In genomic region chr19:8811315-8812172, GRCh38 we compare ENCODE assay signal across 22 cellular contexts. TPM values are rescaled to one million over a fixed set of nuclear protein-coding genes. Genes with fewer than 3 reads are reported as not detected.
DNase-seq lines count a peak whose midpoint lies in the region; ATAC-seq and TF ChIP-seq lines count a peak whose summit lies in the region.
"Had no signal": no experiment of that assay in that cellular context is flagged by ENCODE, and none has a peak within 500 bp of the region (broad histone marks: within the 10 kb centered on the region; RNA-seq: fewer than 3 reads in every experiment).

No MANE protein-coding gene starts in this region.

- H4K20me1 ChIP-seq in mammary epithelial cell (ENCODE audit: insufficient read depth, low read length) (no peaks in the 10 kb centered on the region), H9 (ENCODE audit: control insufficient read depth, insufficient read depth, insufficient read length) (no peaks in the 10 kb centered on the region)

- peaks cover 56% of the 10 kb centered on the region for H3K9me3 ChIP-seq in mammary epithelial cell (replicated peaks; ENCODE audit: insufficient read depth, low read length)
- H3K9me3 ChIP-seq in mesenchymal stem cell (ENCODE audit: control insufficient read depth, low read length): peaks cover 99% of the 10 kb centered on the region
- H3K9me3 ChIP-seq in H9 (ENCODE audit: control insufficient read depth, low read depth, low read length): peaks cover 90% of the 10 kb centered on the region
- H3K9me3 ChIP-seq: testis had no signal

- H3K79me1 ChIP-seq in mesenchymal stem cell (replicated peaks; ENCODE audit: low read length, poor library complexity, severe bottlenecking): peaks cover 7% of the 10 kb centered on the region
- H3K79me1 ChIP-seq in H9 (ENCODE audit: insufficient read depth, low read depth, low read length, poor library complexity, severe bottlenecking): no peaks in the 10 kb centered on the region

- ATAC-seq in activated T-cell treated with anti-CD3 and anti-CD28 coated beads, Interleukin-2, amount 50 U/mL, for 72 hours (replicated peaks in 1 of 2): no peak
- ATAC-seq in stimulated activated naive CD8-positive, alpha-beta T cell treated with anti-CD3 and anti-CD28 coated beads, Interleukin-15, Interleukin-2, amounts not matched to agents 100 U/mL and 50 U/mL, for 24 hours: no peak

- H3K9ac ChIP-seq in mammary epithelial cell (ENCODE audit: insufficient read depth, low read length): no peak overlapping the region
- no peak overlapping the region for H3K9ac ChIP-seq in mesenchymal stem cell (ENCODE audit: low read length)
- H3K9ac ChIP-seq in H9 (ENCODE audit: extremely low read depth, insufficient read length, low read length): no peak overlapping the region

- no peak overlapping the region for H3K27ac ChIP-seq in mammary epithelial cell (ENCODE audit: insufficient read depth, low read depth, low read length)
- H3K27ac ChIP-seq in mesenchymal stem cell (ENCODE audit: low read length, poor library complexity, severe bottlenecking): no peak overlapping the region
- no peak overlapping the region for H3K27ac ChIP-seq in H9 (ENCODE audit: insufficient read length, low read depth, low read length)
- H3K27ac ChIP-seq: cardiac muscle cell, neutrophil, sigmoid colon, testis had no signal

- H3K56ac ChIP-seq in H9 (ENCODE audit: insufficient read length, low read depth, low read length): no peak overlapping the region

- H4K91ac ChIP-seq in mesenchymal stem cell (ENCODE audit: low read length): no peak overlapping the region
- no peak overlapping the region for H4K91ac ChIP-seq in H9 (ENCODE audit: insufficient read length, low read depth, low read length)

- DNase-seq in Caki2 (ENCODE audit: low read depth) (peak; percentile 35), mammary epithelial cell (peak; percentile 3), mesenchymal stem cell (peak; percentile 15), GM20000 (ENCODE audit: low spot score) (no peak), H9 (no peak)
- DNase-seq in activated T-cell treated with anti-CD3 and anti-CD28 coated beads, Interleukin-2, amount 50 U/mL, for 72 hours: no peak
- DNase-seq in stimulated activated naive CD8-positive, alpha-beta T cell treated with anti-CD3 and anti-CD28 coated beads, Interleukin-15, Interleukin-2, amounts not matched to agents 100 U/mL and 50 U/mL, for 24 hours: no peak
- DNase-seq: activated CD4-positive, alpha-beta T cell treated with anti-CD3 and anti-CD28 coated beads for 4 hours; activated CD8-positive, alpha-beta memory T cell treated with anti-CD3 and anti-CD28 coated beads, Interleukin-2, amount 50 U/mL, for 48 hours; activated naive CD4-positive, alpha-beta T cell treated with anti-CD3 and anti-CD28 coated beads, Interleukin-2, amount 10 ng/mL, durations not matched to agents 7 days and 5 days; DMS79 treated with DMSO at 0.1 percent for 48 hours; effector CD8-positive, alpha-beta T cell; NK-92 treated with Interleukin-12 subunit alpha and Interleukin-12 subunit beta, amount 100 ng/mL, for 24 hours; SHP77 treated with DMSO at 0.1 percent for 48 hours; sigmoid colon; testis had no signal

- peaks cover 64 to 88% of the 10 kb centered on the region in 2 donors for H3K36me3 Mint-ChIP-seq in activated T-cell treated with anti-CD3 and anti-CD28 coated beads, Interleukin-2, amount 50 U/mL, for 72 hours (ENCODE audit: insufficient read depth in 2 of 2)
- peaks cover 90 to 97% (median 96%) of the 10 kb centered on the region in 3 experiments for H3K36me3 Mint-ChIP-seq in H9 (ENCODE audit: insufficient read depth in 1 of 3, low read depth in 3 of 3)

- H3K4ac ChIP-seq in mesenchymal stem cell (ENCODE audit: low read depth in 1 of 2, low read length in 2 of 2): no peak overlapping the region
- H3K4ac ChIP-seq in H9 (ENCODE audit: low read depth, low read length): no peak overlapping the region

- CTCF ChIA-PET in mammary epithelial cell (lab: Charles Lee; ENCODE audit: low non-redundant PET): no interaction called here

- H2BK12ac ChIP-seq in mesenchymal stem cell (ENCODE audit: low read length in 2 of 2): no peak overlapping the region
- no peak overlapping the region for H2BK12ac ChIP-seq in H9 (ENCODE audit: insufficient read length, low read depth, low read length)

- no peaks in the 10 kb centered on the region for H3K4me1 ChIP-seq in mammary epithelial cell (ENCODE audit: insufficient read depth, low read length)
- H3K4me1 ChIP-seq in mesenchymal stem cell (ENCODE audit: control insufficient read depth, insufficient read depth, low read depth, low read length): no peaks in the 10 kb centered on the region
- no peaks in the 10 kb centered on the region for H3K4me1 ChIP-seq in H9 (ENCODE audit: insufficient read depth, low read length)
- H3K4me1 ChIP-seq: sigmoid colon, testis had no signal

- H3K4me2 ChIP-seq in mammary epithelial cell (ENCODE audit: insufficient read depth, low read depth, low read length): no peak overlapping the region
- H3K4me2 ChIP-seq in mesenchymal stem cell (ENCODE audit: low read length, poor library complexity, severe bottlenecking): no peak overlapping the region
- H3K4me2 ChIP-seq in H9 (ENCODE audit: insufficient read depth, insufficient read length, low read length): no peak overlapping the region

- H4K8ac ChIP-seq in mesenchymal stem cell (ENCODE audit: low read length) (no peak overlapping the region), H9 (replicated peaks; ENCODE audit: insufficient read length, low read depth, low read length) (no peak overlapping the region)

- no peaks in the 10 kb centered on the region for H3K4me1 Mint-ChIP-seq in activated T-cell treated with anti-CD3 and anti-CD28 coated beads, Interleukin-2, amount 50 U/mL, for 72 hours (ENCODE audit: low read depth)
- H3K4me1 Mint-ChIP-seq in H9: no peaks in the 10 kb centered on the region
- H3K4me1 Mint-ChIP-seq: activated naive CD4-positive, alpha-beta T cell treated with anti-CD3 and anti-CD28 coated beads, Interleukin-2, amount 10 ng/mL, durations not matched to agents 7 days and 5 days; memory B cell had no signal

- H3K27ac Mint-ChIP-seq in activated T-cell treated with anti-CD3 and anti-CD28 coated beads, Interleukin-2, amount 50 U/mL, for 72 hours: no peak overlapping the region
- no peak overlapping the region for H3K27ac Mint-ChIP-seq in H9
- H3K27ac Mint-ChIP-seq: activated naive CD4-positive, alpha-beta T cell treated with anti-CD3 and anti-CD28 coated beads, Interleukin-2, amount 10 ng/mL, durations not matched to agents 7 days and 5 days; memory B cell had no signal

- H3K23ac ChIP-seq in mesenchymal stem cell (ENCODE audit: low read length in 2 of 2): no peak overlapping the region
- H3K23ac ChIP-seq in H9 (ENCODE audit: insufficient read length, low read depth, low read length): no peak overlapping the region

- no peaks in the 10 kb centered on the region for H3K79me2 ChIP-seq in mammary epithelial cell (ENCODE audit: insufficient read depth, low read length)
- H3K79me2 ChIP-seq in H9 (ENCODE audit: insufficient read depth, low read length): no peaks in the 10 kb centered on the region

- H3K9me3 Mint-ChIP-seq in activated T-cell treated with anti-CD3 and anti-CD28 coated beads, Interleukin-2, amount 50 U/mL, for 72 hours: peaks cover 31 to 38% of the 10 kb centered on the region in 2 donors
- H3K9me3 Mint-ChIP-seq in H9: peaks cover 95 to 100% of the 10 kb centered on the region in 2 experiments

- H2BK20ac ChIP-seq in H9 (ENCODE audit: low read depth, low read length, poor library complexity, severe bottlenecking): no peak overlapping the region

- H2AFZ ChIP-seq in mammary epithelial cell (ENCODE audit: low read depth, low read length): no peak overlapping the region
- no peak overlapping the region for H2AFZ ChIP-seq in mesenchymal stem cell (ENCODE audit: low read depth, low read length)
- no peak overlapping the region for H2AFZ ChIP-seq in H9 (ENCODE audit: low read length)

- H2BK120ac ChIP-seq in mesenchymal stem cell (ENCODE audit: low read depth, low read length): no peak overlapping the region
- no peak overlapping the region for H2BK120ac ChIP-seq in H9 (ENCODE audit: low read depth, low read length, poor library complexity, severe bottlenecking)

- H2AK5ac ChIP-seq in mesenchymal stem cell (ENCODE audit: low read length, severe bottlenecking) (no peak overlapping the region), H9 (ENCODE audit: insufficient read length, low read length) (no peak overlapping the region)

- no peaks in the 10 kb centered on the region for H3K27me3 Mint-ChIP-seq in activated T-cell treated with anti-CD3 and anti-CD28 coated beads, Interleukin-2, amount 50 U/mL, for 72 hours (ENCODE audit: low read depth)
- H3K27me3 Mint-ChIP-seq in H9 (ENCODE audit: low read depth): peaks cover 1% of the 10 kb centered on the region; the same call in 1 of the 2 replicates
- H3K27me3 Mint-ChIP-seq: activated naive CD4-positive, alpha-beta T cell treated with anti-CD3 and anti-CD28 coated beads, Interleukin-2, amount 10 ng/mL, durations not matched to agents 7 days and 5 days; memory B cell had no signal

- dilution Hi-C loops in mammary epithelial cell (cut with HindIII; ENCODE audit: low sequenced_read_pairs): no loop called here

- in situ Hi-C loops in Caki2 (cut with HindIII; ENCODE audit: low pct_unique_long_range_greater_than_20kb, low sequenced_read_pairs) (no loop called here), mammary epithelial cell (cut with MboI; ENCODE audit: low sequenced_read_pairs in 2 of 2) (no loop called here)

- H3K23me2 ChIP-seq in H9 (ENCODE audit: insufficient read length, low read depth, low read length, poor library complexity, severe bottlenecking): no peaks in the 10 kb centered on the region

- H3K27me3 ChIP-seq in mammary epithelial cell (ENCODE audit: insufficient read depth, low read length): no peaks in the 10 kb centered on the region
- no peaks in the 10 kb centered on the region for H3K27me3 ChIP-seq in mesenchymal stem cell (ENCODE audit: control insufficient read depth in 1 of 2, insufficient read depth in 1 of 2, low read length in 2 of 2)
- H3K27me3 ChIP-seq in H9 (ENCODE audit: insufficient read depth, low read length): no peaks in the 10 kb centered on the region
- H3K27me3 ChIP-seq: cardiac muscle cell, neutrophil, sigmoid colon, testis had no signal

- no peak overlapping the region for H2BK15ac ChIP-seq in mesenchymal stem cell (ENCODE audit: low read depth, poor library complexity, severe bottlenecking)
- H2BK15ac ChIP-seq in H9 (ENCODE audit: low read depth, low read length): no peak overlapping the region

- H3K4me3 ChIP-seq in mammary epithelial cell (replicated peaks in 1 of 3; ENCODE audit: insufficient read depth in 1 of 3, low read depth in 2 of 3, low read length in 3 of 3): no peak overlapping the region
- peak overlapping the region in 1 of 2 experiments; percentile 72 for H3K4me3 ChIP-seq in mesenchymal stem cell (ENCODE audit: insufficient read depth in 1 of 2, low read depth in 1 of 2, low read length in 2 of 2)
- H3K4me3 ChIP-seq: cardiac muscle cell, sigmoid colon, testis had no signal

- H3K14ac ChIP-seq in mesenchymal stem cell (ENCODE audit: low read length in 2 of 2) (no peak overlapping the region), H9 (ENCODE audit: insufficient read depth, low read length) (no peak overlapping the region)

- no peak overlapping the region for H4K5ac ChIP-seq in H9 (ENCODE audit: insufficient read length, low read depth, low read length)

- H3T11ph ChIP-seq in H9 (ENCODE audit: low read length): no peak overlapping the region

- BruUV-seq in mammary epithelial cell (replicated peaks; lab: Mats Ljungman, UMichigan): no TSS peak

- H3K36me3 ChIP-seq in mammary epithelial cell (ENCODE audit: insufficient read depth, low read length): no peaks in the 10 kb centered on the region
- peaks cover 50 to 95% of the 10 kb centered on the region in 2 experiments for H3K36me3 ChIP-seq in mesenchymal stem cell (ENCODE audit: control insufficient read depth in 1 of 2, insufficient read depth in 2 of 2, low read depth in 1 of 2, low read length in 2 of 2)
- H3K36me3 ChIP-seq: cardiac muscle cell, neutrophil had no signal

- TF ChIP-seq CTCF in mammary epithelial cell (conservative IDR thresholded peaks at IDR 0.05 in 1 of 2, IDR thresholded peaks at IDR 0.05 in 1 of 2; ENCODE audit: extremely low read depth in 1 of 2, insufficient read depth in 1 of 2, low read depth in 1 of 2, low read length in 2 of 2) (no peak), GM20000 (IDR thresholded peaks at IDR 0.05; ENCODE audit: extremely low read depth, missing control alignments) (no peak), H9 (conservative IDR thresholded peaks at IDR 0.05) (no peak)

- no peak overlapping the region for H3K4me3 Mint-ChIP-seq in activated T-cell treated with anti-CD3 and anti-CD28 coated beads, Interleukin-2, amount 50 U/mL, for 72 hours
- no peak overlapping the region for H3K4me3 Mint-ChIP-seq in H9
- H3K4me3 Mint-ChIP-seq: activated naive CD4-positive, alpha-beta T cell treated with anti-CD3 and anti-CD28 coated beads, Interleukin-2, amount 10 ng/mL, durations not matched to agents 7 days and 5 days; memory B cell had no signal

- no peak for TF ChIP-seq RAD21 in Ishikawa (IDR thresholded peaks at IDR 0.05; ENCODE audit: low read depth)

- H2BK5ac ChIP-seq in mesenchymal stem cell (ENCODE audit: low read depth, low read length, poor library complexity, severe bottlenecking): no peak overlapping the region
- H2BK5ac ChIP-seq in H9 (ENCODE audit: insufficient read length, low read length): no peak overlapping the region

- TF ChIP-seq EP300 in Ishikawa (IDR thresholded peaks at IDR 0.05; ENCODE audit: borderline replicate concordance): no peak

- intact Hi-C loops in mammary epithelial cell (cut with micrococcal nuclease): no loop called here

- H3K18ac ChIP-seq in mesenchymal stem cell (ENCODE audit: low read depth in 1 of 2, low read length in 2 of 2) (no peak overlapping the region), H9 (ENCODE audit: insufficient read length, low read depth, low read length) (no peak overlapping the region)

- WGBS in mammary epithelial cell (ENCODE audit: low coverage, missing lambda C conversion rate): 85% methylated on average over 10 of the region's 10 CpGs
- 97% methylated on average over 8 of the region's 10 CpGs for WGBS in mesenchymal stem cell
- WGBS in H9 (ENCODE audit: extremely low coverage, insufficient read length, low lambda C conversion rate): no CpG with 5 or more reads among the region's 10 CpGs

RNA-seq across cellular contexts. Expression of gene ZNF558, which starts 20.6 kb away (rescaled TPM):
- total RNA-seq in Caki2 (2014; rRNA removed; shearing (Covaris generic); ENCODE audit: low replicate concordance): 9.1 and 21.9 TPM in 2 replicates
- total RNA-seq in mammary epithelial cell: 10 to 100 TPM; 21.2 to 38.3 TPM
- 3.8 TPM for polyA plus RNA-seq in mammary epithelial cell
- 17.3 TPM for polyA minus RNA-seq in mammary epithelial cell
- 7.7 TPM for polyA plus RNA-seq in mesenchymal stem cell (2013, experiment 1 of 2)
- 7.3 TPM for polyA plus RNA-seq in mesenchymal stem cell (2013, experiment 2 of 2)
- 10 to 100 TPM; 52.2 to 53.7 TPM for total RNA-seq in activated T-cell treated with anti-CD3 and anti-CD28 coated beads, Interleukin-2, amount 50 U/mL, for 72 hours
- 30.2 and 30.5 TPM in 2 replicates for total RNA-seq in H9 (2021)
- total RNA-seq: cardiac muscle cell had no signal
- polyA plus RNA-seq: cardiac muscle cell had no signal

RNA-seq across cellular contexts. Expression of gene MBD3L1, which starts 20.6 kb away (rescaled TPM):
- total RNA-seq in Caki2 (2014; rRNA removed; shearing (Covaris generic); ENCODE audit: low replicate concordance): not detected in 2 replicates
- not detected for total RNA-seq in mammary epithelial cell
- not detected for polyA plus RNA-seq in mammary epithelial cell
- polyA minus RNA-seq in mammary epithelial cell: not detected
- polyA plus RNA-seq in mesenchymal stem cell (2013, experiment 1 of 2): not detected
- not detected for polyA plus RNA-seq in mesenchymal stem cell (2013, experiment 2 of 2)
- total RNA-seq in activated T-cell treated with anti-CD3 and anti-CD28 coated beads, Interleukin-2, amount 50 U/mL, for 72 hours: not detected
- total RNA-seq in H9 (2021): not detected in 2 replicates
- total RNA-seq: cardiac muscle cell, frontal cortex, sigmoid colon had no signal
- polyA plus RNA-seq: BJ, cardiac muscle cell, sigmoid colon had no signal

Comparison
In these comparisons a context has a peak if more than half of its experiments do, and no peak if none do; other contexts are left out.
1. DNase-seq: peak in Caki2 (single experiment), mammary epithelial cell (single experiment) and mesenchymal stem cell (single experiment); none in activated T-cell treated with anti-CD3 and anti-CD28 coated beads, Interleukin-2, amount 50 U/mL, for 72 hours (0 of 2), GM20000 (single experiment), stimulated activated naive CD8-positive, alpha-beta T cell treated with anti-CD3 and anti-CD28 coated beads, Interleukin-15, Interleukin-2, amounts not matched to agents 100 U/mL and 50 U/mL, for 24 hours (single experiment) and H9 (single experiment).